ENCODE assay signal across 3 cellular contexts in genomic region chr5:14056039-14056438, GRCh38.
TF ChIP-seq lines count a peak whose summit lies in the region.

No MANE protein-coding gene starts in this region.

TF ChIP-seq in SK-N-SH, 30 proteins besides CTCF, POLR2A, EP300 and RAD21 (continued from another document):
- TF ChIP-seq, protein P1, sequence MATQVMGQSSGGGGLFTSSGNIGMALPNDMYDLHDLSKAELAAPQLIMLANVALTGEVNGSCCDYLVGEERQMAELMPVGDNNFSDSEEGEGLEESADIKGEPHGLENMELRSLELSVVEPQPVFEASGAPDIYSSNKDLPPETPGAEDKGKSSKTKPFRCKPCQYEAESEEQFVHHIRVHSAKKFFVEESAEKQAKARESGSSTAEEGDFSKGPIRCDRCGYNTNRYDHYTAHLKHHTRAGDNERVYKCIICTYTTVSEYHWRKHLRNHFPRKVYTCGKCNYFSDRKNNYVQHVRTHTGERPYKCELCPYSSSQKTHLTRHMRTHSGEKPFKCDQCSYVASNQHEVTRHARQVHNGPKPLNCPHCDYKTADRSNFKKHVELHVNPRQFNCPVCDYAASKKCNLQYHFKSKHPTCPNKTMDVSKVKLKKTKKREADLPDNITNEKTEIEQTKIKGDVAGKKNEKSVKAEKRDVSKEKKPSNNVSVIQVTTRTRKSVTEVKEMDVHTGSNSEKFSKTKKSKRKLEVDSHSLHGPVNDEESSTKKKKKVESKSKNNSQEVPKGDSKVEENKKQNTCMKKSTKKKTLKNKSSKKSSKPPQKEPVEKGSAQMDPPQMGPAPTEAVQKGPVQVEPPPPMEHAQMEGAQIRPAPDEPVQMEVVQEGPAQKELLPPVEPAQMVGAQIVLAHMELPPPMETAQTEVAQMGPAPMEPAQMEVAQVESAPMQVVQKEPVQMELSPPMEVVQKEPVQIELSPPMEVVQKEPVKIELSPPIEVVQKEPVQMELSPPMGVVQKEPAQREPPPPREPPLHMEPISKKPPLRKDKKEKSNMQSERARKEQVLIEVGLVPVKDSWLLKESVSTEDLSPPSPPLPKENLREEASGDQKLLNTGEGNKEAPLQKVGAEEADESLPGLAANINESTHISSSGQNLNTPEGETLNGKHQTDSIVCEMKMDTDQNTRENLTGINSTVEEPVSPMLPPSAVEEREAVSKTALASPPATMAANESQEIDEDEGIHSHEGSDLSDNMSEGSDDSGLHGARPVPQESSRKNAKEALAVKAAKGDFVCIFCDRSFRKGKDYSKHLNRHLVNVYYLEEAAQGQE (IDR thresholded peaks at IDR 0.05; ENCODE audit: low read depth, low read length), result no peak
- TF ChIP-seq RFX5 (IDR thresholded peaks at IDR 0.05; ENCODE audit: low read length) (no peak), GABPA (IDR thresholded peaks at IDR 0.05; ENCODE audit: low read depth) (no peak), TAF1 (IDR thresholded peaks at IDR 0.05; ENCODE audit: borderline replicate concordance, low read depth, low read length) (no peak), FOXJ3 (CRISPR knock-in tag; IDR thresholded peaks at IDR 0.05) (no peak), YY1 (IDR thresholded peaks at IDR 0.05; ENCODE audit: low read depth) (no peak), FOXM1 (IDR thresholded peaks at IDR 0.05; ENCODE audit: low read depth) (no peak), NFIC (IDR thresholded peaks at IDR 0.05; ENCODE audit: borderline replicate concordance) (no peak), SMC3 (IDR thresholded peaks at IDR 0.05; ENCODE audit: low read depth, low read length) (no peak), ZBTB33 (IDR thresholded peaks at IDR 0.05; ENCODE audit: borderline replicate concordance, low read depth) (no peak), PBX3 (IDR thresholded peaks at IDR 0.05) (no peak)
- TF ChIP-seq, protein P2, sequence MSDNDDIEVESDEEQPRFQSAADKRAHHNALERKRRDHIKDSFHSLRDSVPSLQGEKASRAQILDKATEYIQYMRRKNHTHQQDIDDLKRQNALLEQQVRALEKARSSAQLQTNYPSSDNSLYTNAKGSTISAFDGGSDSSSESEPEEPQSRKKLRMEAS (IDR thresholded peaks at IDR 0.05; ENCODE audit: low read depth), result no peak

TF ChIP-seq in SK-N-SH treated with all-trans-retinoic acid at 6 μM for 48 hours, 23 proteins besides CTCF, POLR2A, EP300 and RAD21 (continued from another document):
- TF ChIP-seq, protein P3, sequence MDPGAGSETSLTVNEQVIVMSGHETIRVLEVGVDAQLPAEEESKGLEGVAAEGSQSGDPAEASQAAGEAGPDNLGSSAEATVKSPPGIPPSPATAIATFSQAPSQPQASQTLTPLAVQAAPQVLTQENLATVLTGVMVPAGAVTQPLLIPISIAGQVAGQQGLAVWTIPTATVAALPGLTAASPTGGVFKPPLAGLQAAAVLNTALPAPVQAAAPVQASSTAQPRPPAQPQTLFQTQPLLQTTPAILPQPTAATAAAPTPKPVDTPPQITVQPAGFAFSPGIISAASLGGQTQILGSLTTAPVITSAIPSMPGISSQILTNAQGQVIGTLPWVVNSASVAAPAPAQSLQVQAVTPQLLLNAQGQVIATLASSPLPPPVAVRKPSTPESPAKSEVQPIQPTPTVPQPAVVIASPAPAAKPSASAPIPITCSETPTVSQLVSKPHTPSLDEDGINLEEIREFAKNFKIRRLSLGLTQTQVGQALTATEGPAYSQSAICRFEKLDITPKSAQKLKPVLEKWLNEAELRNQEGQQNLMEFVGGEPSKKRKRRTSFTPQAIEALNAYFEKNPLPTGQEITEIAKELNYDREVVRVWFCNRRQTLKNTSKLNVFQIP (CRISPR knock-in tag; IDR thresholded peaks at IDR 0.05; ENCODE audit: borderline replicate concordance, low read depth), result no peak
- no peak for TF ChIP-seq ZNF565 (CRISPR knock-in tag; conservative IDR thresholded peaks at IDR 0.05; ENCODE audit: low read depth)
- no peak for TF ChIP-seq ZFP3 (CRISPR knock-in tag; IDR thresholded peaks at IDR 0.05)
- no peak for TF ChIP-seq ISL1 (CRISPR knock-in tag; IDR thresholded peaks at IDR 0.05)
- TF ChIP-seq, protein P4, sequence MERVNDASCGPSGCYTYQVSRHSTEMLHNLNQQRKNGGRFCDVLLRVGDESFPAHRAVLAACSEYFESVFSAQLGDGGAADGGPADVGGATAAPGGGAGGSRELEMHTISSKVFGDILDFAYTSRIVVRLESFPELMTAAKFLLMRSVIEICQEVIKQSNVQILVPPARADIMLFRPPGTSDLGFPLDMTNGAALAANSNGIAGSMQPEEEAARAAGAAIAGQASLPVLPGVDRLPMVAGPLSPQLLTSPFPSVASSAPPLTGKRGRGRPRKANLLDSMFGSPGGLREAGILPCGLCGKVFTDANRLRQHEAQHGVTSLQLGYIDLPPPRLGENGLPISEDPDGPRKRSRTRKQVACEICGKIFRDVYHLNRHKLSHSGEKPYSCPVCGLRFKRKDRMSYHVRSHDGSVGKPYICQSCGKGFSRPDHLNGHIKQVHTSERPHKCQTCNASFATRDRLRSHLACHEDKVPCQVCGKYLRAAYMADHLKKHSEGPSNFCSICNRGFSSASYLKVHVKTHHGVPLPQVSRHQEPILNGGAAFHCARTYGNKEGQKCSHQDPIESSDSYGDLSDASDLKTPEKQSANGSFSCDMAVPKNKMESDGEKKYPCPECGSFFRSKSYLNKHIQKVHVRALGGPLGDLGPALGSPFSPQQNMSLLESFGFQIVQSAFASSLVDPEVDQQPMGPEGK (CRISPR knock-in tag; IDR thresholded peaks at IDR 0.05; ENCODE audit: borderline replicate concordance), result no peak
- TF ChIP-seq GLIS3 (CRISPR knock-in tag; IDR thresholded peaks at IDR 0.05), result no peak

TF ChIP-seq in IMR-90, 13 proteins besides CTCF, POLR2A, EP300 and RAD21 (continued from another document):
- TF ChIP-seq, protein P5, sequence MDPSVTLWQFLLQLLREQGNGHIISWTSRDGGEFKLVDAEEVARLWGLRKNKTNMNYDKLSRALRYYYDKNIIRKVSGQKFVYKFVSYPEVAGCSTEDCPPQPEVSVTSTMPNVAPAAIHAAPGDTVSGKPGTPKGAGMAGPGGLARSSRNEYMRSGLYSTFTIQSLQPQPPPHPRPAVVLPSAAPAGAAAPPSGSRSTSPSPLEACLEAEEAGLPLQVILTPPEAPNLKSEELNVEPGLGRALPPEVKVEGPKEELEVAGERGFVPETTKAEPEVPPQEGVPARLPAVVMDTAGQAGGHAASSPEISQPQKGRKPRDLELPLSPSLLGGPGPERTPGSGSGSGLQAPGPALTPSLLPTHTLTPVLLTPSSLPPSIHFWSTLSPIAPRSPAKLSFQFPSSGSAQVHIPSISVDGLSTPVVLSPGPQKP (IDR thresholded peaks at IDR 0.05; ENCODE audit: borderline replicate concordance, low read depth, low read length), result no peak
- TF ChIP-seq RCOR1 (IDR thresholded peaks at IDR 0.05; ENCODE audit: insufficient replicate concordance, low read length) (no peak), MAZ (IDR thresholded peaks at IDR 0.05; ENCODE audit: borderline replicate concordance, low read depth, low read length) (no peak), CEBPB (IDR thresholded peaks at IDR 0.05; ENCODE audit: low read depth, low read length) (no peak), BHLHE40 (IDR thresholded peaks at IDR 0.05; ENCODE audit: low read depth, low read length) (no peak), NFE2L2 (IDR thresholded peaks at IDR 0.05; ENCODE audit: low read depth, low read length) (no peak), FOS (IDR thresholded peaks at IDR 0.05; ENCODE audit: low read depth, low read length) (no peak)
- TF ChIP-seq, protein P6, sequence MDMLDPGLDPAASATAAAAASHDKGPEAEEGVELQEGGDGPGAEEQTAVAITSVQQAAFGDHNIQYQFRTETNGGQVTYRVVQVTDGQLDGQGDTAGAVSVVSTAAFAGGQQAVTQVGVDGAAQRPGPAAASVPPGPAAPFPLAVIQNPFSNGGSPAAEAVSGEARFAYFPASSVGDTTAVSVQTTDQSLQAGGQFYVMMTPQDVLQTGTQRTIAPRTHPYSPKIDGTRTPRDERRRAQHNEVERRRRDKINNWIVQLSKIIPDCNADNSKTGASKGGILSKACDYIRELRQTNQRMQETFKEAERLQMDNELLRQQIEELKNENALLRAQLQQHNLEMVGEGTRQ (IDR thresholded peaks at IDR 0.05; ENCODE audit: low read depth, low read length), result no peak
